8 cellular contexts compared by ENCODE assay signal in genomic region chr16:89395150-89396142, GRCh38.
DNase-seq lines count a peak whose midpoint lies in the region; ATAC-seq lines count a peak whose summit lies in the region.

No MANE protein-coding gene starts in this region.

- peak overlapping the region; percentile 92 for H3K27ac ChIP-seq in rectal smooth muscle tissue (ENCODE audit: low read depth, low read length)

- intact Hi-C loops in cardiac septum (cut with DNase I): loop anchor here (5.0 kb wide), 1 partner anchor 92 kb away; no protein-coding TSS in a partner anchor

- H3K4me3 ChIP-seq in adipocyte (ENCODE audit: low read length) (no peak overlapping the region), rectal smooth muscle tissue (ENCODE audit: low read length) (peak overlapping the region; percentile 38)

- H3K36me3 ChIP-seq in adipocyte (ENCODE audit: control insufficient read depth, insufficient read depth, low read length, severe bottlenecking) (no peaks in the 10 kb centered on the region), rectal smooth muscle tissue (ENCODE audit: control insufficient read depth, insufficient read depth, low read length) (no peaks in the 10 kb centered on the region)

- no peak for ATAC-seq in HG03108 (IDR thresholded peaks at IDR 0.05; ENCODE audit: unreplicated experiment)
- ATAC-seq in GM18909 (IDR thresholded peaks at IDR 0.05; ENCODE audit: poor library complexity, unreplicated experiment): no peak

- no peak overlapping the region for H3K9ac ChIP-seq in adipocyte (ENCODE audit: low read length)
- no peak overlapping the region for H3K9ac ChIP-seq in rectal smooth muscle tissue (ENCODE audit: low read length)

- DNase-seq in DMS53 (lab: John Stamatoyannopoulos, UW) (peak; percentile 27), DMS53 treated with DMSO at 0.1 percent for 48 hours (lab: John Stamatoyannopoulos, UW; ENCODE audit: unreplicated experiment) (no peak), adipocyte (ENCODE audit: low read depth) (peak; percentile 98), cardiac septum (ENCODE audit: low spot score) (peak; percentile 89), foreskin melanocyte (no peak)

- no peaks in the 10 kb centered on the region for H3K27me3 ChIP-seq in adipocyte (replicated peaks; ENCODE audit: control insufficient read depth, insufficient read depth, low read length)
- H3K27me3 ChIP-seq in rectal smooth muscle tissue (ENCODE audit: control insufficient read depth, insufficient read depth, low read length): no peaks in the 10 kb centered on the region

- H3K9me3 ChIP-seq in adipocyte (ENCODE audit: control insufficient read depth, low read length): no peaks in the 10 kb centered on the region

- peaks cover 25% of the 10 kb centered on the region for H3K4me1 ChIP-seq in adipocyte (ENCODE audit: control insufficient read depth, insufficient read depth, low read length)
- peaks cover 23% of the 10 kb centered on the region for H3K4me1 ChIP-seq in rectal smooth muscle tissue (ENCODE audit: control insufficient read depth, insufficient read depth, low read length)

Comparison
In these comparisons a context has a peak if more than half of its experiments do, and no peak if none do; other contexts are left out.
1. DNase-seq: peak in DMS53 (single experiment), adipocyte (single experiment) and cardiac septum (single experiment); none in DMS53 treated with DMSO at 0.1 percent for 48 hours (single experiment) and foreskin melanocyte (single experiment).